33 cellular contexts compared by ENCODE assay signal in genomic region chr13:85431720-85432119, GRCh38.
"Had no signal": no experiment of that assay in that cellular context is flagged by ENCODE, and none has a peak within 500 bp of the region (broad histone marks: within the 10 kb centered on the region; RNA-seq: fewer than 3 reads in every experiment).

No MANE protein-coding gene starts in this region.

- H3K27ac ChIP-seq: ascending aorta, cardiac muscle cell, RWPE1, SJCRH30 had no signal

- H3K4me3 Mint-ChIP-seq: activated CD4-positive, alpha-beta T cell treated with anti-CD3 and anti-CD28 coated beads for 36 hours; activated CD4-positive, alpha-beta T cell treated with anti-CD3 and anti-CD28 coated beads, Interleukin-2, amount 10 ng/mL, durations not matched to agents 7 days and 5 days; activated CD8-positive, alpha-beta T cell treated with anti-CD3 and anti-CD28 coated beads, Interleukin-2, amount 10 ng/mL, durations not matched to agents 7 days and 5 days; activated naive CD4-positive, alpha-beta T cell treated with anti-CD3 and anti-CD28 coated beads, Interleukin-2, amount 50 U/mL, for 24 hours; activated naive CD8-positive, alpha-beta T cell treated with anti-CD3 and anti-CD28 coated beads, Interleukin-2, amount 10 ng/mL, durations not matched to agents 7 days and 5 days; activated T-cell treated with anti-CD3 and anti-CD28 coated beads, Interleukin-2, amount 50 U/mL, for 24 hours; central memory CD8-positive, alpha-beta T cell; T-helper 1 cell treated with Interleukin-12 subunit alpha and Interleukin-12 subunit beta and Interleukin-4 antibody, amounts not matched to agents 30 μg/mL and 1 μg/mL, for 36 hours; T-helper 2 cell treated with Interferon-gamma antibody and Interleukin-4, amounts not matched to agents 5 μg/mL and 100 μg/mL, for 36 hours had no signal

- H3K27me3 Mint-ChIP-seq: activated CD4-positive, alpha-beta T cell treated with anti-CD3 and anti-CD28 coated beads for 36 hours; activated CD4-positive, alpha-beta T cell treated with anti-CD3 and anti-CD28 coated beads, Interleukin-2, amount 10 ng/mL, durations not matched to agents 7 days and 5 days; activated naive CD4-positive, alpha-beta T cell treated with anti-CD3 and anti-CD28 coated beads, Interleukin-2, amount 50 U/mL, for 24 hours; activated naive CD8-positive, alpha-beta T cell treated with anti-CD3 and anti-CD28 coated beads, Interleukin-2, amount 10 ng/mL, durations not matched to agents 7 days and 5 days; activated T-cell treated with anti-CD3 and anti-CD28 coated beads, Interleukin-2, amount 50 U/mL, for 24 hours; central memory CD8-positive, alpha-beta T cell had no signal

- H3K27me3 ChIP-seq: ascending aorta, cardiac muscle cell, MG63, SJCRH30 had no signal

- H3K36me3 Mint-ChIP-seq: activated naive CD8-positive, alpha-beta T cell treated with anti-CD3 and anti-CD28 coated beads, Interleukin-2, amount 10 ng/mL, durations not matched to agents 7 days and 5 days had no signal

- H3K9me3 ChIP-seq: ascending aorta, MG63, SJCRH30, SK-N-SH had no signal

- H3K4me1 Mint-ChIP-seq: activated CD4-positive, alpha-beta T cell treated with anti-CD3 and anti-CD28 coated beads for 36 hours; activated CD4-positive, alpha-beta T cell treated with anti-CD3 and anti-CD28 coated beads, Interleukin-2, amount 10 ng/mL, durations not matched to agents 7 days and 5 days; activated naive CD4-positive, alpha-beta T cell treated with anti-CD3 and anti-CD28 coated beads, Interleukin-2, amount 50 U/mL, for 24 hours; activated naive CD8-positive, alpha-beta T cell treated with anti-CD3 and anti-CD28 coated beads, Interleukin-2, amount 10 ng/mL, durations not matched to agents 7 days and 5 days; central memory CD8-positive, alpha-beta T cell had no signal

- ATAC-seq: activated CD4-positive, alpha-beta T cell treated with anti-CD3 and anti-CD28 coated beads for 36 hours; activated CD4-positive, CD25-positive, alpha-beta regulatory T cell treated with anti-CD3 and anti-CD28 coated beads, Interleukin-2, amount 50 U/mL, for 24 hours; activated CD8-positive, alpha-beta T cell treated with anti-CD3 and anti-CD28 coated beads, Interleukin-2, amount 10 ng/mL, durations not matched to agents 7 days and 5 days; PC-3; Right ventricle myocardium inferior had no signal

- H3K9me2 ChIP-seq: SK-N-SH had no signal

- H3K4me1 ChIP-seq: ascending aorta, SJCRH30 had no signal

- H3K4me3 ChIP-seq: ascending aorta, cardiac muscle cell, MG63, SJCRH30 had no signal

- H3K36me3 ChIP-seq: ascending aorta, cardiac muscle cell, MG63, SJCRH30 had no signal

- H3K9me3 Mint-ChIP-seq: activated CD4-positive, alpha-beta T cell treated with anti-CD3 and anti-CD28 coated beads, Interleukin-2, amount 10 ng/mL, durations not matched to agents 7 days and 5 days; activated naive CD8-positive, alpha-beta T cell treated with anti-CD3 and anti-CD28 coated beads, Interleukin-2, amount 10 ng/mL, durations not matched to agents 7 days and 5 days; activated T-helper 2 cell treated with anti-CD3 and anti-CD28 coated beads, Interferon-gamma antibody, Interleukin-2, Interleukin-4, amounts not matched to agents 10 μg/mL and 5 μg/mL and 100 μg/mL, durations not matched to agents 14 hours and 24 hours and 36 hours; T-helper 1 cell treated with Interleukin-12 subunit alpha and Interleukin-12 subunit beta and Interleukin-4 antibody, amounts not matched to agents 30 μg/mL and 1 μg/mL, for 36 hours; T-helper 2 cell treated with Interferon-gamma antibody and Interleukin-4, amounts not matched to agents 5 μg/mL and 100 μg/mL, for 36 hours had no signal

- DNase-seq: activated CD4-positive, alpha-beta T cell treated with anti-CD3 and anti-CD28 coated beads for 36 hours; activated CD4-positive, alpha-beta T cell treated with anti-CD3 and anti-CD28 coated beads, Interleukin-2, amount 10 ng/mL, durations not matched to agents 7 days and 5 days; activated CD4-positive, alpha-beta T cell treated with anti-CD3 and anti-CD28 coated beads, Interleukin-2, amount 50 U/mL, for 48 hours; activated CD8-positive, alpha-beta T cell treated with anti-CD3 and anti-CD28 coated beads, Interleukin-2, amount 10 ng/mL, durations not matched to agents 7 days and 5 days; activated gamma-delta T cell; activated naive CD4-positive, alpha-beta T cell treated with Interleukin-2 at 50 U/mL for 16 hours; activated naive CD8-positive, alpha-beta T cell treated with anti-CD3 and anti-CD28 coated beads, Interleukin-2, amount 10 ng/mL, durations not matched to agents 7 days and 5 days; activated T-cell treated with anti-CD3 and anti-CD28 coated beads, Interleukin-2, amount 50 U/mL, for 24 hours; amygdala; Karpas-422; MG63; MV-4-11; NCI-H1092; NCI-H1436 treated with DMSO at 0.1 percent for 48 hours; NCI-H1694 treated with DMSO at 0.1 percent for 48 hours; NCI-H2029; NCI-H510A; NCI-H526; NCI-H748 treated with DMSO at 0.1 percent for 48 hours; NK-92 treated with Interleukin-12 subunit alpha and Interleukin-12 subunit beta, amount 100 ng/mL, for 24 hours; PC-3; SJCRH30; SK-N-SH had no signal

- H3K4me2 ChIP-seq: SK-N-SH had no signal

- H3K27ac Mint-ChIP-seq: activated CD4-positive, alpha-beta T cell treated with anti-CD3 and anti-CD28 coated beads for 36 hours; activated CD4-positive, alpha-beta T cell treated with anti-CD3 and anti-CD28 coated beads, Interleukin-2, amount 10 ng/mL, durations not matched to agents 7 days and 5 days; activated CD8-positive, alpha-beta T cell treated with anti-CD3 and anti-CD28 coated beads, Interleukin-2, amount 10 ng/mL, durations not matched to agents 7 days and 5 days; activated naive CD4-positive, alpha-beta T cell treated with anti-CD3 and anti-CD28 coated beads, Interleukin-2, amount 50 U/mL, for 24 hours; activated naive CD8-positive, alpha-beta T cell treated with anti-CD3 and anti-CD28 coated beads, Interleukin-2, amount 10 ng/mL, durations not matched to agents 7 days and 5 days; activated T-cell treated with anti-CD3 and anti-CD28 coated beads, Interleukin-2, amount 50 U/mL, for 24 hours; activated T-helper 2 cell treated with anti-CD3 and anti-CD28 coated beads, Interferon-gamma antibody, Interleukin-2, Interleukin-4, amounts not matched to agents 10 μg/mL and 5 μg/mL and 100 μg/mL, durations not matched to agents 14 hours and 24 hours and 36 hours; T-helper 1 cell treated with Interleukin-12 subunit alpha and Interleukin-12 subunit beta and Interleukin-4 antibody, amounts not matched to agents 30 μg/mL and 1 μg/mL, for 36 hours; T-helper 2 cell treated with Interferon-gamma antibody and Interleukin-4, amounts not matched to agents 5 μg/mL and 100 μg/mL, for 36 hours had no signal
